ENCODE assay signal across 9 cellular contexts in the genomic region with DNA sequence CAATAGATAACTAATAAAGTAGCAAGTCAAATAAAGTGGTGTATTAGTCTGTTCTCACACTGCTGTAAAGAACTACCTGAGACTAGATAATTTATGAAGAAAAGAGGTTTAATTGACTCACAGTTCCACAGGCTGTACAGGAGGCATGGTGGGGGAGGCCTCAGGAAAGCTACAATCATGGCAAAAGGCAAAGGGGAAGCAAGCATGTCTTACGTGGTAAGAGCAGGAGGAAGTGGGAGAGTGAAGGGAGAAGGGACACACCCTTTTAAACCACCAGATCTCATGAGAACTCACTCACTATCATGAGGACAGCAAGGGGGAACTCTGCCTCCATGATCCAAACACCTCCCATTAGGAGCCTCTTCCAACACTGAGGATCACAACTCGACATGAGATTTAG. TPM values are rescaled to one million over a fixed set of nuclear protein-coding genes. Genes with fewer than 3 reads are reported as not detected.
"Had no signal": no experiment of that assay in that cellular context is flagged by ENCODE, and none has a peak within 500 bp of the region (broad histone marks: within the 10 kb centered on the region; RNA-seq: fewer than 3 reads in every experiment).

No MANE protein-coding gene starts in this region.

RNA-seq across cellular contexts. Expression of a gene that starts 20.0 kb away (rescaled TPM):
- total RNA-seq: activated CD4-positive, alpha-beta memory T cell treated with anti-CD3 and anti-CD28 coated beads for 36 hours; activated CD4-positive, alpha-beta T cell treated with anti-CD3 and anti-CD28 coated beads, Interleukin-2, amount 10 ng/mL, durations not matched to agents 24 days and 14 days; activated CD8-positive, alpha-beta memory T cell treated with anti-CD3 and anti-CD28 coated beads for 36 hours; activated naive CD4-positive, alpha-beta T cell treated with anti-CD3 and anti-CD28 coated beads for 36 hours; activated naive CD8-positive, alpha-beta T cell treated with anti-CD3 and anti-CD28 coated beads for 36 hours; activated T-helper 1 cell treated with anti-CD3 and anti-CD28 coated beads, Interleukin-12 subunit alpha, Interleukin-12 subunit beta, Interleukin-2, Interleukin-4 antibody, amounts not matched to agents 30 ng/mL and 10 ng/mL and 1 ng/mL, durations not matched to agents 14 hours and 24 hours and 36 hours had no signal
- polyA plus RNA-seq: neural cell had no signal

RNA-seq across cellular contexts. Expression of a gene that starts 40.5 kb away (rescaled TPM):
- total RNA-seq: activated CD4-positive, alpha-beta memory T cell treated with anti-CD3 and anti-CD28 coated beads for 36 hours; activated CD4-positive, alpha-beta T cell treated with anti-CD3 and anti-CD28 coated beads, Interleukin-2, amount 10 ng/mL, durations not matched to agents 24 days and 14 days; activated CD8-positive, alpha-beta memory T cell treated with anti-CD3 and anti-CD28 coated beads for 36 hours; activated naive CD4-positive, alpha-beta T cell treated with anti-CD3 and anti-CD28 coated beads for 36 hours; activated naive CD8-positive, alpha-beta T cell treated with anti-CD3 and anti-CD28 coated beads for 36 hours; left lobe of liver; ureter had no signal
- polyA plus RNA-seq: neural cell had no signal
